Comparison of ENCODE assay signal across 8 cellular contexts in genomic region chr4:12961713-12962112, GRCh38.
"Had no signal": no experiment of that assay in that cellular context is flagged by ENCODE, and none has a peak within 500 bp of the region (broad histone marks: within the 10 kb centered on the region; RNA-seq: fewer than 3 reads in every experiment).

No MANE protein-coding gene starts in this region.

- FAIRE-seq: G401.6, GM12878, GM12891, GM12892, GM18507, GM19239 had no signal

- DNase-seq: GDM1, GF-D8 had no signal

- ATAC-seq: GM12878 had no signal

- H3K4me3 ChIP-seq: GM12878 had no signal
